8 cellular contexts compared by ENCODE assay signal in the genomic region with DNA sequence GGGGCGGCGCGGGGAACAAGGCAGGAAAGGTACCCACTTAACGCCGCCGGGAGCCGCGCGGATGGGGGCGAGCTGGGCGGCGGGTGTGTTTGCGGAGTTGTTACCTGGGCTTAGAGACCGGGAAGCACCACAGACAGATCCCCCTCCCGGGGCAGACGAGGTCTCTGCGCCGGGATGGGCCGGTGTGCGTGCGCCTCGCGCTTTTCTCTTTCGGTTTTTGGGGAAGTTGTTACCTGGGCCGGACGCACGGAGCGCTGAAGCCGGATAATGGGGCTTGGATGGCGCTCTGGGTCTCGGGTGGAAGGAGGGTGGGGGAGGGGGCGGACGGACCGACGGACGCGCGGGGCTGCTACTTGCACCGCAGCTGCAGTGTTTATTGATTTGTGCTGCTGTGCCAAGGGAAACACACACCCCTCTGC. TPM values are rescaled to one million over a fixed set of nuclear protein-coding genes. Genes with fewer than 3 reads are reported as not detected.
DNase-seq lines count a peak whose midpoint lies in the region; ATAC-seq, FAIRE-seq and TF ChIP-seq lines count a peak whose summit lies in the region.

No MANE protein-coding gene starts in this region.

- DNase-seq in T follicular helper cell (ENCODE audit: low read depth) (peak; percentile 34), astrocyte (ENCODE audit: low read depth) (peak; percentile 33), SKM-1 treated with dmso at 0.1 percent for 144 hours (lab: John Stamatoyannopoulos, UW; ENCODE audit: unreplicated experiment) (no peak), GF-D8 (lab: John Stamatoyannopoulos, UW) (no peak)

- ATAC-seq in HG02970 (IDR thresholded peaks at IDR 0.05; ENCODE audit: low FRiP score, unreplicated experiment), result peak; percentile 22

- no peaks in the 10 kb centered on the region for H3K36me3 Mint-ChIP-seq in astrocyte (ENCODE audit: low read depth, unreplicated experiment)

- no peak for FAIRE-seq in astrocyte (lab: Jason Lieb, UNC)

- peaks cover 25% of the 10 kb centered on the region for H3K4me1 ChIP-seq in astrocyte (ENCODE audit: insufficient read depth, low read length)
- peaks cover 11 to 30% (median 18%) of the 10 kb centered on the region in 3 donors for H3K4me1 ChIP-seq in skeletal muscle tissue (ENCODE audit: control insufficient read depth in 3 of 3, insufficient read depth in 3 of 3, low read length in 3 of 3)

- H3K9ac ChIP-seq in astrocyte (ENCODE audit: low read length), result peak overlapping the region; percentile 95
- H3K9ac ChIP-seq in skeletal muscle tissue (ENCODE audit: low read depth in 1 of 3, low read length in 3 of 3), result peak overlapping the region; percentile 75 to 89 (median 85)

- H3K27ac ChIP-seq in astrocyte (ENCODE audit: low read depth, low read length), result peak overlapping the region; percentile 79
- peak overlapping the region; percentile 85 for H3K27ac ChIP-seq in skeletal muscle tissue (ENCODE audit: low read depth, low read length)

- peak overlapping the region; percentile 92 for H3K4me3 Mint-ChIP-seq in astrocyte (ENCODE audit: unreplicated experiment)

- peak overlapping the region; percentile 87 for H3K4me2 ChIP-seq in astrocyte (ENCODE audit: low read length)

- H2AFZ ChIP-seq in astrocyte (ENCODE audit: low read depth, low read length), result peak overlapping the region; percentile 22

- no peaks in the 10 kb centered on the region for H3K9me3 Mint-ChIP-seq in astrocyte (ENCODE audit: unreplicated experiment)

- no peaks in the 10 kb centered on the region for H3K27me3 Mint-ChIP-seq in astrocyte (ENCODE audit: low read depth, unreplicated experiment)

- H4K20me1 ChIP-seq in astrocyte (ENCODE audit: insufficient read depth, low read length), result peaks cover 38% of the 10 kb centered on the region

- H3K4me3 ChIP-seq in astrocyte (ENCODE audit: insufficient read depth, low read depth, low read length), result peak overlapping the region; percentile 92
- peak overlapping the region; percentile 55; the same call in 1 of the 2 replicates for H3K4me3 ChIP-seq in iPS-18c (ENCODE audit: insufficient read depth, low read depth, low read length)
- H3K4me3 ChIP-seq in skeletal muscle tissue (ENCODE audit: low read length in 3 of 3), result peak overlapping the region; percentile 89 to 97 (median 92)

- H3K27me3 ChIP-seq in astrocyte (ENCODE audit: insufficient read depth, low read length) (no peaks in the 10 kb centered on the region), skeletal muscle tissue (ENCODE audit: control insufficient read depth in 3 of 3, insufficient read depth in 3 of 3, low read length in 3 of 3) (no peaks in the 10 kb centered on the region)

- peaks cover 82% of the 10 kb centered on the region for H3K79me2 ChIP-seq in astrocyte (ENCODE audit: insufficient read depth, low read length)

- peak overlapping the region; percentile 84 for H3K27ac Mint-ChIP-seq in astrocyte (ENCODE audit: unreplicated experiment)

- peaks cover 19% of the 10 kb centered on the region for H3K4me1 Mint-ChIP-seq in astrocyte (ENCODE audit: low read depth, unreplicated experiment)

- no peak for TF ChIP-seq CTCF in astrocyte (IDR thresholded peaks at IDR 0.05; ENCODE audit: insufficient read depth, low read depth, low read length)

- TF ChIP-seq POLR2A in GM18526 (IDR thresholded peaks at IDR 0.05; ENCODE audit: extremely low read depth, insufficient read length), result peak; percentile 56

- no peaks in the 10 kb centered on the region for H3K36me3 ChIP-seq in astrocyte (ENCODE audit: insufficient read depth, low read length)
- H3K36me3 ChIP-seq in skeletal muscle tissue (ENCODE audit: control insufficient read depth in 3 of 3, insufficient read depth in 3 of 3, low read length in 3 of 3), result no peaks in the 10 kb centered on the region

- H3K9me3 ChIP-seq in astrocyte (ENCODE audit: insufficient read depth, low read depth, low read length), result no peaks in the 10 kb centered on the region
- no peaks in the 10 kb centered on the region for H3K9me3 ChIP-seq in iPS-18c (ENCODE audit: control insufficient read depth, insufficient read depth, low read length)
- H3K9me3 ChIP-seq in skeletal muscle tissue (ENCODE audit: control insufficient read depth in 3 of 3, low read length in 3 of 3), result no peaks in the 10 kb centered on the region

RNA-seq across cellular contexts. Expression of a gene that starts 1.2 kb away (rescaled TPM):
- 37.2 and 42.3 TPM in 2 replicates for total RNA-seq in astrocyte
- 67.3 TPM for total RNA-seq in skeletal muscle tissue

Comparison
In these comparisons a context has a peak if more than half of its experiments do, and no peak if none do; other contexts are left out.
1. DNase-seq: peak in T follicular helper cell (single experiment) and astrocyte (single experiment); none in SKM-1 treated with dmso at 0.1 percent for 144 hours (single experiment) and GF-D8 (single experiment).
2. Peak in every context shown above with its lines, with median percentiles within 50 percentile points of each other: H3K4me3 ChIP-seq.